Comparison of ENCODE assay signal across 22 cellular contexts in the genomic region with DNA sequence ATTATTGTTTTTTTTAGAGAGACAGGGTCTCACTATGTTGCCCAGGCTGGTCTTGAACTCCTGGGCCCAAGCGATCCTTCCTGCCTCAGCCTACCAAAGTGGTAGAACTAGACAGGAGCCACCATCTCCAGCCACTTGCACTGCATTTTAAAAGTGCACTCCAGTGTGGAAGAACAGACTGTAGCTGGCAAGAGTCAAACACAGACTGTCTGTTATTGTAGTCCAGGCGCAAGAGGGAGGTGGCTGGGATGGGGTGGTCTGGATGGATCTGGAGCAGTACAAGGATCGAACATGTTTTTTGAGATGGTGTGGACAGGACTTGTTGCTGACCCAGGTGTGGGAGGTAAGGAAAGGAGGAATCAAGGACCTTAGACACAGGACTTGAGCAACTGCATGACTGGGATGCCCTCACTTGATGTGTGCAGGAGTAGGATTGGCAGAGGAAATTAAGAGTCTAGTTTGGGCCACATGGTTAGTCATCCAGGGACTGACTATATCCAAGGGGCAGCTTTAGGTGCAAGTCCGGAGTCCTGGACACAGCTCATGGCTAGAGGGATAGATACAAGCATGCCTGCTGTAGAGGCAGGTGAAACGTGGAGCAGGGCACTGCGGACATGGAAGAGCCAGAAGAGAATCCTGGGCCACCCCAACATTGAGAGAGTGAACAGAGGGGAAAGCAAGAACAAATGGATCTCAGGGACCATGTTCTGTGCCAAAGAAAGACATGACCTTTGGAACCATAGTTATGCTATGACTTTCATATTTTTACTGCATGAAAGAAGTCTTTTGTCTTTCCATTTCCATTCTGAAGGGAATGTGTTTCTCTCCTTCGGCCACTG. TPM values are rescaled to one million over a fixed set of nuclear protein-coding genes. Genes with fewer than 3 reads are reported as not detected.
DNase-seq lines count a peak whose midpoint lies in the region; TF ChIP-seq lines count a peak whose summit lies in the region.
"Had no signal": no experiment of that assay in that cellular context is flagged by ENCODE, and none has a peak within 500 bp of the region (broad histone marks: within the 10 kb centered on the region; RNA-seq: fewer than 3 reads in every experiment).

No MANE protein-coding gene starts in this region.

- no peak overlapping the region for H3K23ac ChIP-seq in neuronal stem cell (ENCODE audit: low read depth, low read length, poor library complexity)

- no peak for TF ChIP-seq EP300 in sigmoid colon (IDR thresholded peaks at IDR 0.05)

- H3K4me3 ChIP-seq in sigmoid colon (no peak overlapping the region), neuronal stem cell (ENCODE audit: low read length in 2 of 2) (no peak overlapping the region)
- H3K4me3 ChIP-seq: vagina had no signal

- H3K4me2 ChIP-seq in neuronal stem cell (ENCODE audit: insufficient read depth, low read length, poor library complexity, severe bottlenecking) = no peak overlapping the region

- H3K9me3 Mint-ChIP-seq in T-helper 2 cell treated with Interferon-gamma antibody and Interleukin-4, amounts not matched to agents 5 μg/mL and 100 μg/mL, for 36 hours = no peaks in the 10 kb centered on the region
- H3K9me3 Mint-ChIP-seq: activated naive CD4-positive, alpha-beta T cell treated with anti-CD3 and anti-CD28 coated beads, Interleukin-2, amount 50 U/mL, for 72 hours; IgD-negative memory B cell had no signal

- H3K36me3 Mint-ChIP-seq in T-helper 2 cell treated with Interferon-gamma antibody and Interleukin-4, amounts not matched to agents 5 μg/mL and 100 μg/mL, for 36 hours (ENCODE audit: low read depth) = peaks cover 2% of the 10 kb centered on the region
- H3K36me3 Mint-ChIP-seq: activated naive CD4-positive, alpha-beta T cell treated with anti-CD3 and anti-CD28 coated beads, Interleukin-2, amount 50 U/mL, for 72 hours; IgD-negative memory B cell had no signal

- 62 to 85% methylated on average over 7 of the region's 7 CpGs for WGBS in sigmoid colon, 2 donors
- WGBS in neuronal stem cell (ENCODE audit: extremely low coverage in 2 of 2, insufficient read length in 2 of 2, insufficient replicate concordance in 1 of 2), 2 donors = no CpG with 5 or more reads among the region's 7 CpGs

- no peak overlapping the region for H2AFZ ChIP-seq in neuronal stem cell (ENCODE audit: low read length)

- H3K4me3 Mint-ChIP-seq in T-helper 2 cell treated with Interferon-gamma antibody and Interleukin-4, amounts not matched to agents 5 μg/mL and 100 μg/mL, for 36 hours = peak overlapping the region; percentile 51
- H3K4me3 Mint-ChIP-seq: activated CD4-positive, alpha-beta T cell treated with anti-CD3 and anti-CD28 coated beads for 36 hours had no signal

- no peak overlapping the region for H2BK12ac ChIP-seq in neuronal stem cell (ENCODE audit: low read length)

- no peak for DNase-seq in T-helper 2 cell treated with Interferon-gamma antibody and Interleukin-4, amounts not matched to agents 5 μg/mL and 100 μg/mL, for 36 hours (ENCODE audit: low spot score)
- DNase-seq in T-helper 2 cell (no peak), HT1080 (ENCODE audit: low read depth) (peak; percentile 13), foreskin melanocyte (peak; percentile 46), sigmoid colon (peak; percentile 34), GM03348 (ENCODE audit: low spot score) (no peak), neuronal stem cell (ENCODE audit: low spot score) (no peak)
- DNase-seq in stimulated activated CD4-positive, alpha-beta T cell treated with anti-CD3 and anti-CD28 coated beads, Interleukin-2, amount 100 ng/mL, for 24 hours = no peak
- DNase-seq: 8988T; activated CD4-positive, alpha-beta T cell treated with anti-CD3 and anti-CD28 coated beads for 36 hours; AML-193; Caco-2; glutamatergic neuron; NCI-H1436; NCI-H524; RPMI8226; stimulated activated CD4-positive, alpha-beta T cell treated with anti-CD3 and anti-CD28 coated beads, Interleukin-12 subunit alpha, Interleukin-12 subunit beta, amount 100 ng/mL, for 4 hours; stimulated activated CD8-positive, alpha-beta memory T cell treated with anti-CD3 and anti-CD28 coated beads, Interleukin-4, amount 100 ng/mL, for 48 hours had no signal

- H3K4me1 Mint-ChIP-seq in T-helper 2 cell treated with Interferon-gamma antibody and Interleukin-4, amounts not matched to agents 5 μg/mL and 100 μg/mL, for 36 hours (ENCODE audit: low read depth) = peaks cover 38% of the 10 kb centered on the region

- no peaks in the 10 kb centered on the region for H3K27me3 Mint-ChIP-seq in T-helper 2 cell treated with Interferon-gamma antibody and Interleukin-4, amounts not matched to agents 5 μg/mL and 100 μg/mL, for 36 hours (ENCODE audit: low read depth)
- H3K27me3 Mint-ChIP-seq: activated CD4-positive, alpha-beta T cell treated with anti-CD3 and anti-CD28 coated beads for 36 hours; IgD-negative memory B cell had no signal

- intact Hi-C loops in sigmoid colon (cut with DNase I) = loop anchor here (5.0 kb wide), 1 partner anchor 117 kb away; no protein-coding TSS in a partner anchor

- H3K27ac ChIP-seq in sigmoid colon = no peak overlapping the region
- no peak overlapping the region for H3K27ac ChIP-seq in neuronal stem cell (replicated peaks; ENCODE audit: low read length)
- H3K27ac ChIP-seq: neutrophil, vagina had no signal

- no peak for TF ChIP-seq CTCF in sigmoid colon (IDR thresholded peaks at IDR 0.05)

- H3K14ac ChIP-seq in neuronal stem cell (ENCODE audit: low read length) = no peak overlapping the region

- no peak for TF ChIP-seq POLR2A in sigmoid colon (IDR thresholded peaks at IDR 0.05)

- H3K79me1 ChIP-seq in neuronal stem cell (ENCODE audit: low read depth, low read length) = no peaks in the 10 kb centered on the region

- H3K4ac ChIP-seq in neuronal stem cell (ENCODE audit: low read length) = no peak overlapping the region

- H3K18ac ChIP-seq in neuronal stem cell (ENCODE audit: low read length) = no peak overlapping the region

- H3K9ac ChIP-seq in neuronal stem cell (ENCODE audit: low read depth, low read length, poor library complexity) = no peak overlapping the region

- no peak overlapping the region for H2BK120ac ChIP-seq in neuronal stem cell (ENCODE audit: low read depth, low read length)

- H3K36me3 ChIP-seq in sigmoid colon (no peaks in the 10 kb centered on the region), neuronal stem cell (replicated peaks in 1 of 2; ENCODE audit: control insufficient read depth in 2 of 2, insufficient read depth in 2 of 2, low read length in 2 of 2) (no peaks in the 10 kb centered on the region)
- H3K36me3 ChIP-seq: neutrophil, vagina had no signal

- no peak overlapping the region for H2BK15ac ChIP-seq in neuronal stem cell (ENCODE audit: low read length)

- no peak overlapping the region for H2BK5ac ChIP-seq in neuronal stem cell (ENCODE audit: low read length)

- peaks cover 0 to 11% (median 3%) of the 10 kb centered on the region in 4 donors for H3K4me1 ChIP-seq in sigmoid colon
- H3K4me1 ChIP-seq in neuronal stem cell (ENCODE audit: control insufficient read depth in 2 of 2, insufficient read depth in 1 of 2, low read depth in 1 of 2, low read length in 2 of 2) = peaks cover 0 to 2% of the 10 kb centered on the region in 2 donors
- H3K4me1 ChIP-seq: Caco-2 had no signal

- H2AK5ac ChIP-seq in neuronal stem cell (ENCODE audit: low read depth, low read length) = no peak overlapping the region

- no peak overlapping the region for H4K91ac ChIP-seq in neuronal stem cell (ENCODE audit: low read depth, low read length, poor library complexity)

- peaks cover 0 to under 1% (median 0%) of the 10 kb centered on the region in 3 donors for H3K27me3 ChIP-seq in sigmoid colon
- H3K27me3 ChIP-seq in neuronal stem cell (ENCODE audit: control insufficient read depth in 3 of 3, insufficient read depth in 3 of 3, low read depth in 1 of 3, low read length in 3 of 3) = peaks cover 0 to 8% (median 0%) of the 10 kb centered on the region in 3 experiments
- H3K27me3 ChIP-seq: neutrophil, vagina had no signal

- H4K8ac ChIP-seq in neuronal stem cell (ENCODE audit: low read depth, low read length) = no peak overlapping the region

- no peaks in the 10 kb centered on the region for H3K9me3 ChIP-seq in sigmoid colon
- no peaks in the 10 kb centered on the region for H3K9me3 ChIP-seq in neuronal stem cell (replicated peaks in 1 of 2; ENCODE audit: control insufficient read depth in 2 of 2, insufficient read depth in 1 of 2, low read depth in 1 of 2, low read length in 2 of 2)
- H3K9me3 ChIP-seq: Caco-2, neutrophil, vagina had no signal

- no peak overlapping the region for H3K27ac Mint-ChIP-seq in T-helper 2 cell treated with Interferon-gamma antibody and Interleukin-4, amounts not matched to agents 5 μg/mL and 100 μg/mL, for 36 hours
- H3K27ac Mint-ChIP-seq: activated CD4-positive, alpha-beta T cell treated with anti-CD3 and anti-CD28 coated beads for 36 hours; activated naive CD4-positive, alpha-beta T cell treated with anti-CD3 and anti-CD28 coated beads, Interleukin-2, amount 50 U/mL, for 72 hours had no signal

RNA-seq across cellular contexts. Expression of gene ELK4, which starts 42.0 kb away (rescaled TPM):
- total RNA-seq in HT1080 (2014; rRNA removed; shearing (Covaris generic)) = 9.0 and 13.9 TPM in 2 replicates
- polyA plus RNA-seq in HT1080 (2015; cell fraction: cytosol; rRNA removed) = 17.6 and 25.2 TPM in 2 replicates
- 29.1 and 33.4 TPM in 2 replicates for polyA plus RNA-seq in HT1080 (2015; cell fraction: nucleus; rRNA removed)
- 10 to 100 TPM; 18.6 to 21.0 (median 20.1) TPM for total RNA-seq in sigmoid colon
- polyA plus RNA-seq in sigmoid colon = 10 to 100 TPM in 1 of 3 donors, 1 to 10 TPM in 2; 2.4 to 10.3 (median 3.9) TPM
- 15.5 TPM for polyA plus RNA-seq in neuronal stem cell (2013, experiment 1 of 2)
- 15.7 TPM for polyA plus RNA-seq in neuronal stem cell (2013, experiment 2 of 2)

Comparison
In these comparisons a context has a peak if more than half of its experiments do, and no peak if none do; other contexts are left out.
1. DNase-seq: peak in HT1080 (single experiment), foreskin melanocyte (single experiment) and sigmoid colon (single experiment); none in T-helper 2 cell treated with Interferon-gamma antibody and Interleukin-4, amounts not matched to agents 5 μg/mL and 100 μg/mL, for 36 hours (single experiment), T-helper 2 cell (0 of 5), stimulated activated CD4-positive, alpha-beta T cell treated with anti-CD3 and anti-CD28 coated beads, Interleukin-2, amount 100 ng/mL, for 24 hours (0 of 2), GM03348 (single experiment) and neuronal stem cell (single experiment).